ENCODE assay signal across 20 cellular contexts in genomic region chr12:68595246-68595645, GRCh38. TPM values are rescaled to one million over a fixed set of nuclear protein-coding genes. Genes with fewer than 3 reads are reported as not detected.
A peak's percentile ranks its signal among the peaks of the same experiment; 100 is the strongest.
DNase-seq lines count a peak whose midpoint lies in the region; ATAC-seq and TF ChIP-seq lines count a peak whose summit lies in the region.
"Had no signal": no experiment of that assay in that cellular context is flagged by ENCODE, and none has a peak within 500 bp of the region (broad histone marks: within the 10 kb centered on the region; RNA-seq: fewer than 3 reads in every experiment).

No MANE protein-coding gene starts in this region.

- H3K9me3 Mint-ChIP-seq in activated CD4-positive, alpha-beta T cell treated with anti-CD3 and anti-CD28 coated beads, Interleukin-2, amount 10 ng/mL, durations not matched to agents 24 days and 14 days, result peaks cover 9% of the 10 kb centered on the region
- peaks cover 16% of the 10 kb centered on the region for H3K9me3 Mint-ChIP-seq in activated CD4-positive, alpha-beta T cell treated with anti-CD3 and anti-CD28 coated beads, Interleukin-2, amount 10 ng/mL, durations not matched to agents 7 days and 5 days
- H3K9me3 Mint-ChIP-seq in activated B cell treated with CpG ODN at 0.5 μM for 24 hours, result peaks cover 4% of the 10 kb centered on the region
- H3K9me3 Mint-ChIP-seq in stimulated activated naive B cell treated with anti-CD40 and anti-IgM and Interleukin-4, amounts not matched to agents 10 μg/mL and 1 μg/mL and 100 μg/mL, for 72 hours, result no peaks in the 10 kb centered on the region

- H3K4me1 Mint-ChIP-seq in activated CD4-positive, alpha-beta T cell treated with anti-CD3 and anti-CD28 coated beads, Interleukin-2, amount 10 ng/mL, durations not matched to agents 24 days and 14 days, result peaks cover 33% of the 10 kb centered on the region
- peaks cover 48% of the 10 kb centered on the region for H3K4me1 Mint-ChIP-seq in activated CD4-positive, alpha-beta T cell treated with anti-CD3 and anti-CD28 coated beads, Interleukin-2, amount 10 ng/mL, durations not matched to agents 7 days and 5 days
- H3K4me1 Mint-ChIP-seq in activated B cell treated with CpG ODN at 0.5 μM for 24 hours, result peaks cover 59% of the 10 kb centered on the region
- peaks cover 28 to 53% of the 10 kb centered on the region in 2 donors for H3K4me1 Mint-ChIP-seq in stimulated activated naive B cell treated with anti-CD40 and anti-IgM and Interleukin-4, amounts not matched to agents 10 μg/mL and 1 μg/mL and 100 μg/mL, for 72 hours

- H3K27ac Mint-ChIP-seq in activated CD4-positive, alpha-beta T cell treated with anti-CD3 and anti-CD28 coated beads, Interleukin-2, amount 10 ng/mL, durations not matched to agents 24 days and 14 days, result no peak overlapping the region
- H3K27ac Mint-ChIP-seq in activated CD4-positive, alpha-beta T cell treated with anti-CD3 and anti-CD28 coated beads, Interleukin-2, amount 10 ng/mL, durations not matched to agents 7 days and 5 days, result no peak overlapping the region
- peak overlapping the region; percentile 43 for H3K27ac Mint-ChIP-seq in activated B cell treated with CpG ODN at 0.5 μM for 24 hours
- peak overlapping the region; percentile 65 for H3K27ac Mint-ChIP-seq in stimulated activated naive B cell treated with anti-CD40 and anti-IgM and Interleukin-4, amounts not matched to agents 10 μg/mL and 1 μg/mL and 100 μg/mL, for 72 hours
- H3K27ac Mint-ChIP-seq: CD14-positive monocyte had no signal

- intact Hi-C loops in activated CD4-positive, alpha-beta T cell treated with anti-CD3 and anti-CD28 coated beads, Interleukin-2, amount 10 ng/mL, durations not matched to agents 24 days and 14 days (cut with micrococcal nuclease), result no loop called here
- intact Hi-C loops in activated B cell treated with CpG ODN at 0.5 μM for 24 hours (cut with micrococcal nuclease), result no loop called here

- POLR2A ChIA-PET in activated CD4-positive, alpha-beta T cell treated with anti-CD3 and anti-CD28 coated beads, Interleukin-2, amount 10 ng/mL, durations not matched to agents 7 days and 5 days (lab: Charles Lee), result no interaction called here
- POLR2A ChIA-PET in activated B cell treated with CpG ODN at 0.5 μM for 24 hours (lab: Charles Lee), result interaction anchor here (0.6 to 4.2 kb wide), 3 partner anchors 16 to 236 kb away, joined by 3 to 35 read pairs (median 5); partner anchors contain the start of gene RAP1B

- H3K36me3 ChIP-seq in KOPT-K1 (ENCODE audit: insufficient read depth, low read length), result no peaks in the 10 kb centered on the region
- H3K36me3 ChIP-seq: SJSA1 had no signal

- CTCF ChIA-PET in activated CD4-positive, alpha-beta T cell treated with anti-CD3 and anti-CD28 coated beads, Interleukin-2, amount 10 ng/mL, durations not matched to agents 7 days and 5 days (lab: Charles Lee), result interaction anchor here (0.5 to 1.1 kb wide), 3 partner anchors 15 to 238 kb away, joined by 3 read pairs; partner anchors contain the start of gene RAP1B
- CTCF ChIA-PET in activated B cell treated with CpG ODN at 0.5 μM for 24 hours (lab: Charles Lee), result no interaction called here

- no peak for TF ChIP-seq CTCF in activated B cell treated with CpG ODN at 0.5 μM for 24 hours (IDR thresholded peaks at IDR 0.05)

- DNase-seq in activated CD4-positive, alpha-beta T cell treated with anti-CD3 and anti-CD28 coated beads, Interleukin-2, amount 10 ng/mL, durations not matched to agents 24 days and 14 days, result peak; percentile 51
- DNase-seq in activated CD4-positive, alpha-beta T cell treated with anti-CD3 and anti-CD28 coated beads, Interleukin-2, amount 10 ng/mL, durations not matched to agents 7 days and 5 days, result no peak
- DNase-seq in activated B cell treated with CpG ODN at 0.5 μM for 24 hours (no peak), NCI-H1436 treated with DMSO at 0.1 percent for 48 hours (lab: John Stamatoyannopoulos, UW) (no peak), NCI-H345 treated with DMSO at 0.1 percent for 48 hours (lab: John Stamatoyannopoulos, UW; ENCODE audit: unreplicated experiment) (no peak)
- DNase-seq in stimulated activated naive B cell treated with anti-CD40 and anti-IgM and Interleukin-4, amounts not matched to agents 10 μg/mL and 1 μg/mL and 100 μg/mL, for 72 hours, result peak; percentile 18
- DNase-seq: DMS79, MM.1S, NCI-H1105, NCI-H2081 treated with DMSO at 0.1 percent for 48 hours, NCI-H2171 treated with DMSO at 0.1 percent for 48 hours, NCI-H446, NCI-H526, OCI-M1 had no signal

- peaks cover 12% of the 10 kb centered on the region for H3K9me3 ChIP-seq in KOPT-K1 (ENCODE audit: insufficient read depth, low read length, poor library complexity, severe bottlenecking)
- H3K9me3 ChIP-seq: SJSA1 had no signal

- H3K27ac ChIP-seq in KOPT-K1 (ENCODE audit: low read depth, low read length, poor library complexity, severe bottlenecking), result peak overlapping the region; percentile 4
- H3K27ac ChIP-seq: 22Rv1, SJSA1 had no signal

- no peak overlapping the region for H3K4me3 Mint-ChIP-seq in activated CD4-positive, alpha-beta T cell treated with anti-CD3 and anti-CD28 coated beads, Interleukin-2, amount 10 ng/mL, durations not matched to agents 24 days and 14 days
- H3K4me3 Mint-ChIP-seq in activated CD4-positive, alpha-beta T cell treated with anti-CD3 and anti-CD28 coated beads, Interleukin-2, amount 10 ng/mL, durations not matched to agents 7 days and 5 days, result no peak overlapping the region
- peak overlapping the region; percentile 17 for H3K4me3 Mint-ChIP-seq in activated B cell treated with CpG ODN at 0.5 μM for 24 hours
- peak overlapping the region; percentile 18 to 51 for H3K4me3 Mint-ChIP-seq in stimulated activated naive B cell treated with anti-CD40 and anti-IgM and Interleukin-4, amounts not matched to agents 10 μg/mL and 1 μg/mL and 100 μg/mL, for 72 hours
- H3K4me3 Mint-ChIP-seq: CD14-positive monocyte had no signal

- ATAC-seq in activated B cell treated with CpG ODN at 0.5 μM for 24 hours (ENCODE audit: low read depth) (peak; percentile 85), HG03025 (IDR thresholded peaks at IDR 0.05; ENCODE audit: low FRiP score, unreplicated experiment) (no peak)
- ATAC-seq in stimulated activated naive B cell treated with anti-CD40 and anti-IgM and Interleukin-4, amounts not matched to agents 10 μg/mL and 1 μg/mL and 100 μg/mL, for 72 hours (replicated peaks), result peak; percentile 78 to 84
- ATAC-seq: Right ventricle myocardium inferior had no signal

- H3K36me3 Mint-ChIP-seq in activated CD4-positive, alpha-beta T cell treated with anti-CD3 and anti-CD28 coated beads, Interleukin-2, amount 10 ng/mL, durations not matched to agents 24 days and 14 days (ENCODE audit: low read depth), result peaks cover 10% of the 10 kb centered on the region
- peaks cover 17% of the 10 kb centered on the region for H3K36me3 Mint-ChIP-seq in activated CD4-positive, alpha-beta T cell treated with anti-CD3 and anti-CD28 coated beads, Interleukin-2, amount 10 ng/mL, durations not matched to agents 7 days and 5 days (ENCODE audit: low read depth)
- no peaks in the 10 kb centered on the region for H3K36me3 Mint-ChIP-seq in activated B cell treated with CpG ODN at 0.5 μM for 24 hours (ENCODE audit: low read depth)
- H3K36me3 Mint-ChIP-seq in stimulated activated naive B cell treated with anti-CD40 and anti-IgM and Interleukin-4, amounts not matched to agents 10 μg/mL and 1 μg/mL and 100 μg/mL, for 72 hours, result no peaks in the 10 kb centered on the region
- H3K36me3 Mint-ChIP-seq: CD14-positive monocyte had no signal

- no peaks in the 10 kb centered on the region for H3K27me3 Mint-ChIP-seq in activated CD4-positive, alpha-beta T cell treated with anti-CD3 and anti-CD28 coated beads, Interleukin-2, amount 10 ng/mL, durations not matched to agents 24 days and 14 days
- no peaks in the 10 kb centered on the region for H3K27me3 Mint-ChIP-seq in activated CD4-positive, alpha-beta T cell treated with anti-CD3 and anti-CD28 coated beads, Interleukin-2, amount 10 ng/mL, durations not matched to agents 7 days and 5 days
- H3K27me3 Mint-ChIP-seq in activated B cell treated with CpG ODN at 0.5 μM for 24 hours, result no peaks in the 10 kb centered on the region
- no peaks in the 10 kb centered on the region for H3K27me3 Mint-ChIP-seq in stimulated activated naive B cell treated with anti-CD40 and anti-IgM and Interleukin-4, amounts not matched to agents 10 μg/mL and 1 μg/mL and 100 μg/mL, for 72 hours

RNA-seq across cellular contexts. Expression of gene RAP1B, which starts 15.5 kb away (rescaled TPM):
- 207 and 209 TPM in 2 replicates for total RNA-seq in activated CD4-positive, alpha-beta T cell treated with anti-CD3 and anti-CD28 coated beads, Interleukin-2, amount 10 ng/mL, durations not matched to agents 24 days and 14 days
- 100 to 1,000 TPM; 223 to 284 TPM for total RNA-seq in activated CD4-positive, alpha-beta T cell treated with anti-CD3 and anti-CD28 coated beads, Interleukin-2, amount 10 ng/mL, durations not matched to agents 7 days and 5 days
- 136 and 142 TPM in 2 replicates for total RNA-seq in activated B cell treated with CpG ODN at 0.5 μM for 24 hours

Comparison
In these comparisons a context has a peak if more than half of its experiments do, and no peak if none do; other contexts are left out.
1. DNase-seq: peak in activated CD4-positive, alpha-beta T cell treated with anti-CD3 and anti-CD28 coated beads, Interleukin-2, amount 10 ng/mL, durations not matched to agents 24 days and 14 days (single experiment) and stimulated activated naive B cell treated with anti-CD40 and anti-IgM and Interleukin-4, amounts not matched to agents 10 μg/mL and 1 μg/mL and 100 μg/mL, for 72 hours (single experiment); none in activated CD4-positive, alpha-beta T cell treated with anti-CD3 and anti-CD28 coated beads, Interleukin-2, amount 10 ng/mL, durations not matched to agents 7 days and 5 days (single experiment), activated B cell treated with CpG ODN at 0.5 μM for 24 hours (single experiment), NCI-H1436 treated with DMSO at 0.1 percent for 48 hours (single experiment) and NCI-H345 treated with DMSO at 0.1 percent for 48 hours (single experiment).
2. H3K27ac Mint-ChIP-seq: peak in activated B cell treated with CpG ODN at 0.5 μM for 24 hours (single experiment) and stimulated activated naive B cell treated with anti-CD40 and anti-IgM and Interleukin-4, amounts not matched to agents 10 μg/mL and 1 μg/mL and 100 μg/mL, for 72 hours (single experiment); none in activated CD4-positive, alpha-beta T cell treated with anti-CD3 and anti-CD28 coated beads, Interleukin-2, amount 10 ng/mL, durations not matched to agents 24 days and 14 days (single experiment) and activated CD4-positive, alpha-beta T cell treated with anti-CD3 and anti-CD28 coated beads, Interleukin-2, amount 10 ng/mL, durations not matched to agents 7 days and 5 days (single experiment).
3. H3K4me3 Mint-ChIP-seq: peak in activated B cell treated with CpG ODN at 0.5 μM for 24 hours (single experiment) and stimulated activated naive B cell treated with anti-CD40 and anti-IgM and Interleukin-4, amounts not matched to agents 10 μg/mL and 1 μg/mL and 100 μg/mL, for 72 hours (2 of 2); none in activated CD4-positive, alpha-beta T cell treated with anti-CD3 and anti-CD28 coated beads, Interleukin-2, amount 10 ng/mL, durations not matched to agents 24 days and 14 days (single experiment) and activated CD4-positive, alpha-beta T cell treated with anti-CD3 and anti-CD28 coated beads, Interleukin-2, amount 10 ng/mL, durations not matched to agents 7 days and 5 days (single experiment).